1 cellular context compared by ENCODE assay signal in genomic region chr9:97983524-97984187, GRCh38.
TF ChIP-seq lines count a peak whose summit lies in the region.

No MANE protein-coding gene starts in this region.

TF ChIP-seq in GM23338, 12 proteins besides CTCF, POLR2A, EP300 and RAD21 (continued from another document):
- no peak for TF ChIP-seq REST (IDR thresholded peaks at IDR 0.05; ENCODE audit: unreplicated experiment)
- TF ChIP-seq EZH2phosphoT487 (IDR thresholded peaks at IDR 0.05; ENCODE audit: unreplicated experiment): no peak
- no peak for TF ChIP-seq CREB1 (CRISPR knock-in tag; IDR thresholded peaks at IDR 0.05; ENCODE audit: low read depth)
- TF ChIP-seq ZNF331 (CRISPR knock-in tag; IDR thresholded peaks at IDR 0.05; ENCODE audit: low read depth): no peak
